ENCODE assay signal across 3 cellular contexts in the genomic region with DNA sequence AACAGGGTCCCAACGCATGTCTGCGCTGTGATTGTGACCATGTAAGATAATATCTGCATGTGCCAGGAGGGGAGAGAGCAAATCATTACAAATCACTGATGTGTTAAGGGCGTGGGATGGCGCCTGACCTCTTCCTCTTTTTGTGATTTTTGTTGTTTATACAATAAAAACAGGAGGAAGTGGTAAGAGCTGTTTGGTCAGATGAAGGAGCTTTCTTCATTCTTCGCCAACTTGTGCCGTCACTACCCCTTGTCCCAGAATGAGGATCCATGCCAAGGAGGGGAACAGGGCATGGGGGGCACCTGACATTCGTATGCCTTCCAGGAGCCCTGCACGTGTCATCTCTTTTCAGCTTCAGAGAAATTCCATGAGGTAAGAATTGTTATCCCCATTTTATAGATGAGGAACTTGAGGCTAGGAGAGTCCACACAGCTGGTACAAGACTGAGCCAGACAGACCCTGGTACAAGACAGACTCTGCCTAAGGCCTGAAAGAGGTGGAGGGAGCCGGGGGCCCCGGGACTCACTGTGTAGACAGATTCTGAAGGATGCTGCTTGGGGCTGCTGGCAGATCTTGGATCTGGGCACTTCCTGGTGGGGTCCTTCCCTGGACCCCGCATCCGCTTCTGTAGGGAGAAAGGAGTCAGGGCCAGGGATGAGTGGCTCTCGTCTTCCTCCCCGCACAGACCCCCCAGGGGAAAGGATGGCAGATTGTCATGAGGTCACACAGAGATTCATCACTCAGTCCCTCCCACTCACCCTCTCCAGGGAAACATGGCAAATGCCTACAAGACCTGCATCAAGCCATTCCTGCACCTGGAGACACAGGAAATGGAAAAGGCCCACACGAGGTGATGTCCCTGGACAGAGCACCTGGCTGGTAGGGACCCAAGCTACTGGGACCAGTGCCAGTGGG.
TF ChIP-seq lines count a peak whose summit lies in the region.

No MANE protein-coding gene starts in this region.

TF ChIP-seq in liver, 16 proteins besides CTCF, POLR2A, EP300 and RAD21 (continued from another document):
- TF ChIP-seq JUND (IDR thresholded peaks at IDR 0.05): no peak
- TF ChIP-seq YY1 (IDR thresholded peaks at IDR 0.05): no peak
- TF ChIP-seq FOXA2 (IDR thresholded peaks at IDR 0.05): no peak
- TF ChIP-seq HNF4A (conservative IDR thresholded peaks at IDR 0.05): no peak
- TF ChIP-seq FOXA1 (IDR thresholded peaks at IDR 0.05): no peak
- TF ChIP-seq NR2F2 (IDR thresholded peaks at IDR 0.05): no peak
- no peak for TF ChIP-seq GABPA (IDR thresholded peaks at IDR 0.05 in 1 of 2, conservative IDR thresholded peaks at IDR 0.05 in 1 of 2)
- TF ChIP-seq, protein P1, sequence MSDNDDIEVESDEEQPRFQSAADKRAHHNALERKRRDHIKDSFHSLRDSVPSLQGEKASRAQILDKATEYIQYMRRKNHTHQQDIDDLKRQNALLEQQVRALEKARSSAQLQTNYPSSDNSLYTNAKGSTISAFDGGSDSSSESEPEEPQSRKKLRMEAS (IDR thresholded peaks at IDR 0.05): no peak

TF ChIP-seq in HepG2, 621 proteins besides CTCF, POLR2A, EP300 and RAD21 (continued from another document):
- TF ChIP-seq ZFP90 (CRISPR knock-in tag; IDR thresholded peaks at IDR 0.05; ENCODE audit: borderline replicate concordance) (no peak), PRMT3 (CRISPR knock-in tag; IDR thresholded peaks at IDR 0.05; ENCODE audit: borderline replicate concordance, low read depth) (no peak), MATR3 (CRISPR knock-in tag; IDR thresholded peaks at IDR 0.05) (no peak), REPIN1 (CRISPR knock-in tag; IDR thresholded peaks at IDR 0.05; ENCODE audit: borderline replicate concordance, low read depth) (no peak), BRCA1 (CRISPR knock-in tag; IDR thresholded peaks at IDR 0.05) (no peak), NR1H2 (CRISPR knock-in tag; IDR thresholded peaks at IDR 0.05; ENCODE audit: borderline replicate concordance, low read depth) (no peak), BHLHE40 (IDR thresholded peaks at IDR 0.05; ENCODE audit: low read length) (no peak), GABPA (IDR thresholded peaks at IDR 0.05; ENCODE audit: low read depth, low read length) (no peak), GABPA (CRISPR knock-in tag; IDR thresholded peaks at IDR 0.05; ENCODE audit: low read depth) (no peak), CBFB (CRISPR knock-in tag; IDR thresholded peaks at IDR 0.05) (no peak)
- TF ChIP-seq, protein P2, sequence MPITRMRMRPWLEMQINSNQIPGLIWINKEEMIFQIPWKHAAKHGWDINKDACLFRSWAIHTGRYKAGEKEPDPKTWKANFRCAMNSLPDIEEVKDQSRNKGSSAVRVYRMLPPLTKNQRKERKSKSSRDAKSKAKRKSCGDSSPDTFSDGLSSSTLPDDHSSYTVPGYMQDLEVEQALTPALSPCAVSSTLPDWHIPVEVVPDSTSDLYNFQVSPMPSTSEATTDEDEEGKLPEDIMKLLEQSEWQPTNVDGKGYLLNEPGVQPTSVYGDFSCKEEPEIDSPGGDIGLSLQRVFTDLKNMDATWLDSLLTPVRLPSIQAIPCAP (CRISPR knock-in tag; IDR thresholded peaks at IDR 0.05; ENCODE audit: low read depth): no peak
- TF ChIP-seq, protein P3, sequence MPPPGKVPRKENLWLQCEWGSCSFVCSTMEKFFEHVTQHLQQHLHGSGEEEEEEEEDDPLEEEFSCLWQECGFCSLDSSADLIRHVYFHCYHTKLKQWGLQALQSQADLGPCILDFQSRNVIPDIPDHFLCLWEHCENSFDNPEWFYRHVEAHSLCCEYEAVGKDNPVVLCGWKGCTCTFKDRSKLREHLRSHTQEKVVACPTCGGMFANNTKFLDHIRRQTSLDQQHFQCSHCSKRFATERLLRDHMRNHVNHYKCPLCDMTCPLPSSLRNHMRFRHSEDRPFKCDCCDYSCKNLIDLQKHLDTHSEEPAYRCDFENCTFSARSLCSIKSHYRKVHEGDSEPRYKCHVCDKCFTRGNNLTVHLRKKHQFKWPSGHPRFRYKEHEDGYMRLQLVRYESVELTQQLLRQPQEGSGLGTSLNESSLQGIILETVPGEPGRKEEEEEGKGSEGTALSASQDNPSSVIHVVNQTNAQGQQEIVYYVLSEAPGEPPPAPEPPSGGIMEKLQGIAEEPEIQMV (CRISPR knock-in tag; IDR thresholded peaks at IDR 0.05; ENCODE audit: low read depth): no peak

TF ChIP-seq in SK-N-SH treated with all-trans-retinoic acid at 6 μM for 48 hours, 23 proteins besides CTCF, POLR2A, EP300 and RAD21:
- TF ChIP-seq, protein P4, sequence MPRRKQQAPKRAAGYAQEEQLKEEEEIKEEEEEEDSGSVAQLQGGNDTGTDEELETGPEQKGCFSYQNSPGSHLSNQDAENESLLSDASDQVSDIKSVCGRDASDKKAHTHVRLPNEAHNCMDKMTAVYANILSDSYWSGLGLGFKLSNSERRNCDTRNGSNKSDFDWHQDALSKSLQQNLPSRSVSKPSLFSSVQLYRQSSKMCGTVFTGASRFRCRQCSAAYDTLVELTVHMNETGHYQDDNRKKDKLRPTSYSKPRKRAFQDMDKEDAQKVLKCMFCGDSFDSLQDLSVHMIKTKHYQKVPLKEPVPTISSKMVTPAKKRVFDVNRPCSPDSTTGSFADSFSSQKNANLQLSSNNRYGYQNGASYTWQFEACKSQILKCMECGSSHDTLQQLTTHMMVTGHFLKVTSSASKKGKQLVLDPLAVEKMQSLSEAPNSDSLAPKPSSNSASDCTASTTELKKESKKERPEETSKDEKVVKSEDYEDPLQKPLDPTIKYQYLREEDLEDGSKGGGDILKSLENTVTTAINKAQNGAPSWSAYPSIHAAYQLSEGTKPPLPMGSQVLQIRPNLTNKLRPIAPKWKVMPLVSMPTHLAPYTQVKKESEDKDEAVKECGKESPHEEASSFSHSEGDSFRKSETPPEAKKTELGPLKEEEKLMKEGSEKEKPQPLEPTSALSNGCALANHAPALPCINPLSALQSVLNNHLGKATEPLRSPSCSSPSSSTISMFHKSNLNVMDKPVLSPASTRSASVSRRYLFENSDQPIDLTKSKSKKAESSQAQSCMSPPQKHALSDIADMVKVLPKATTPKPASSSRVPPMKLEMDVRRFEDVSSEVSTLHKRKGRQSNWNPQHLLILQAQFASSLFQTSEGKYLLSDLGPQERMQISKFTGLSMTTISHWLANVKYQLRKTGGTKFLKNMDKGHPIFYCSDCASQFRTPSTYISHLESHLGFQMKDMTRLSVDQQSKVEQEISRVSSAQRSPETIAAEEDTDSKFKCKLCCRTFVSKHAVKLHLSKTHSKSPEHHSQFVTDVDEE (CRISPR knock-in tag; IDR thresholded peaks at IDR 0.05): no peak
- TF ChIP-seq ZNF8 (CRISPR knock-in tag; IDR thresholded peaks at IDR 0.05) (no peak), OSR1 (CRISPR knock-in tag; IDR thresholded peaks at IDR 0.05) (no peak), ZC3H10 (CRISPR knock-in tag; IDR thresholded peaks at IDR 0.05) (no peak), GLIS3 (CRISPR knock-in tag; IDR thresholded peaks at IDR 0.05) (no peak), PPARA (CRISPR knock-in tag; IDR thresholded peaks at IDR 0.05; ENCODE audit: borderline replicate concordance) (no peak)
- TF ChIP-seq, protein P5, sequence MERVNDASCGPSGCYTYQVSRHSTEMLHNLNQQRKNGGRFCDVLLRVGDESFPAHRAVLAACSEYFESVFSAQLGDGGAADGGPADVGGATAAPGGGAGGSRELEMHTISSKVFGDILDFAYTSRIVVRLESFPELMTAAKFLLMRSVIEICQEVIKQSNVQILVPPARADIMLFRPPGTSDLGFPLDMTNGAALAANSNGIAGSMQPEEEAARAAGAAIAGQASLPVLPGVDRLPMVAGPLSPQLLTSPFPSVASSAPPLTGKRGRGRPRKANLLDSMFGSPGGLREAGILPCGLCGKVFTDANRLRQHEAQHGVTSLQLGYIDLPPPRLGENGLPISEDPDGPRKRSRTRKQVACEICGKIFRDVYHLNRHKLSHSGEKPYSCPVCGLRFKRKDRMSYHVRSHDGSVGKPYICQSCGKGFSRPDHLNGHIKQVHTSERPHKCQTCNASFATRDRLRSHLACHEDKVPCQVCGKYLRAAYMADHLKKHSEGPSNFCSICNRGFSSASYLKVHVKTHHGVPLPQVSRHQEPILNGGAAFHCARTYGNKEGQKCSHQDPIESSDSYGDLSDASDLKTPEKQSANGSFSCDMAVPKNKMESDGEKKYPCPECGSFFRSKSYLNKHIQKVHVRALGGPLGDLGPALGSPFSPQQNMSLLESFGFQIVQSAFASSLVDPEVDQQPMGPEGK (CRISPR knock-in tag; IDR thresholded peaks at IDR 0.05; ENCODE audit: borderline replicate concordance): no peak
